ENCODE assay signal across 22 cellular contexts in genomic region chr6:163672710-163673109, GRCh38.
"Had no signal": no experiment of that assay in that cellular context is flagged by ENCODE, and none has a peak within 500 bp of the region (broad histone marks: within the 10 kb centered on the region; RNA-seq: fewer than 3 reads in every experiment).

No MANE protein-coding gene starts in this region.

- H3K9me3 ChIP-seq: gastrocnemius medialis, heart right ventricle, left lung, lower lobe of right lung had no signal

- ATAC-seq: esophagus mucosa; gastrocnemius medialis; heart right ventricle; left cardiac atrium; left lung; left ventricle myocardium superior; lower lobe of right lung; mucosa of descending colon; naive thymus-derived CD8-positive, alpha-beta T cell had no signal

- H3K27ac ChIP-seq: dorsolateral prefrontal cortex, esophagus squamous epithelium, gastrocnemius medialis, heart right ventricle, left lung, lower lobe of right lung had no signal

- H3K4me1 Mint-ChIP-seq: mesothelial cell of epicardium had no signal

- H3K27ac Mint-ChIP-seq: mesothelial cell of epicardium; naive thymus-derived CD8-positive, alpha-beta T cell had no signal

- H3K4me3 ChIP-seq: dorsolateral prefrontal cortex, esophagus squamous epithelium, gastrocnemius medialis, heart right ventricle, left lung, lower lobe of right lung, mucosa of descending colon had no signal

- H3K4me3 Mint-ChIP-seq: mesothelial cell of epicardium; naive B cell; naive thymus-derived CD8-positive, alpha-beta T cell had no signal

- H3K36me3 ChIP-seq: esophagus squamous epithelium, gastrocnemius medialis, heart right ventricle, left lung, lower lobe of right lung had no signal

- H3K36me3 Mint-ChIP-seq: mesothelial cell of epicardium; naive B cell; naive thymus-derived CD8-positive, alpha-beta T cell had no signal

- H3K9me3 Mint-ChIP-seq: mesothelial cell of epicardium; naive thymus-derived CD8-positive, alpha-beta T cell had no signal

- DNase-seq: dermis blood vessel endothelial cell; dorsolateral prefrontal cortex; effector CD4-positive, alpha-beta T cell; effector memory CD4-positive, alpha-beta T cell; esophagus squamous epithelium; foreskin fibroblast; foreskin melanocyte; gastrocnemius medialis; glutamatergic neuron; head of caudate nucleus; heart right ventricle; hippocampal formation; left cardiac atrium; left lung; left ventricle myocardium superior; lower lobe of right lung; mesenchymal stem cell; mucosa of descending colon; naive B cell; naive thymus-derived CD8-positive, alpha-beta T cell had no signal

- H3K27me3 ChIP-seq: dorsolateral prefrontal cortex, esophagus squamous epithelium, gastrocnemius medialis, left lung had no signal

- H3K4me1 ChIP-seq: esophagus squamous epithelium had no signal
